9 cellular contexts compared by ENCODE assay signal in genomic region chr7:5822742-5823503, GRCh38. TPM values are rescaled to one million over a fixed set of nuclear protein-coding genes. Genes with fewer than 3 reads are reported as not detected.
A peak's percentile ranks its signal among the peaks of the same experiment; 100 is the strongest.
DNase-seq lines count a peak whose midpoint lies in the region; ATAC-seq and TF ChIP-seq lines count a peak whose summit lies in the region.
"Had no signal": no experiment of that assay in that cellular context is flagged by ENCODE, and none has a peak within 500 bp of the region (broad histone marks: within the 10 kb centered on the region; RNA-seq: fewer than 3 reads in every experiment).

No MANE protein-coding gene starts in this region.

- H3K36me3 Mint-ChIP-seq in activated B cell treated with CpG ODN at 0.5 μM for 24 hours (ENCODE audit: low read depth): no peaks in the 10 kb centered on the region

- ATAC-seq in HG03175 (IDR thresholded peaks at IDR 0.05; ENCODE audit: unreplicated experiment): peak; percentile 100
- peak; percentile 99 for ATAC-seq in activated B cell treated with CpG ODN at 0.5 μM for 24 hours (ENCODE audit: low read depth)

- CTCF ChIA-PET in activated B cell treated with CpG ODN at 0.5 μM for 24 hours (lab: Charles Lee): interaction anchor here (1.4 kb wide), 1 partner anchor 42 kb away, joined by 4 read pairs; the partner anchor contains the start of gene RNF216

- POLR2A ChIA-PET in activated B cell treated with CpG ODN at 0.5 μM for 24 hours (lab: Charles Lee): interaction anchor here (0.5 to 1.2 kb wide), 10 partner anchors 9 to 1047 kb away, joined by 3 to 10 read pairs (median 4); partner anchors contain the start of genes AP5Z1 and RNF216

- H3K27me3 Mint-ChIP-seq in activated B cell treated with CpG ODN at 0.5 μM for 24 hours: no peaks in the 10 kb centered on the region

- TF ChIP-seq POLR2A in GM18951 (IDR thresholded peaks at IDR 0.05; ENCODE audit: extremely low read depth, insufficient read depth, insufficient read length): peak; percentile 59

- peaks cover 27% of the 10 kb centered on the region for H3K4me1 Mint-ChIP-seq in activated B cell treated with CpG ODN at 0.5 μM for 24 hours

- TF ChIP-seq CTCF in AG09319 (IDR thresholded peaks at IDR 0.05; ENCODE audit: low read depth, low read length): no peak
- TF ChIP-seq CTCF in activated B cell treated with CpG ODN at 0.5 μM for 24 hours (IDR thresholded peaks at IDR 0.05): no peak

- DNase-seq in AG09319 (ENCODE audit: extremely low read depth, low read depth) (peak; percentile 60), NCI-H2227 treated with DMSO at 0.1 percent for 48 hours (lab: John Stamatoyannopoulos, UW) (peak; percentile 88), activated B cell treated with CpG ODN at 0.5 μM for 24 hours (peak; percentile 84), iris pigment epithelial cell (ENCODE audit: low read depth) (peak; percentile 92)
- DNase-seq in central memory CD4-positive, alpha-beta T cell: peak; percentile 99
- DNase-seq in stimulated activated CD4-positive, alpha-beta T cell treated with anti-CD3 and anti-CD28 coated beads, Interleukin-12 subunit alpha, Interleukin-12 subunit beta, amount 100 ng/mL, for 24 hours (ENCODE audit: low read depth in 2 of 2): peak; percentile 90 to 96

- H3K9me3 Mint-ChIP-seq in activated B cell treated with CpG ODN at 0.5 μM for 24 hours: no peaks in the 10 kb centered on the region

- H3K27ac Mint-ChIP-seq in activated B cell treated with CpG ODN at 0.5 μM for 24 hours: peak overlapping the region; percentile 89

- intact Hi-C loops in activated B cell treated with CpG ODN at 0.5 μM for 24 hours (cut with micrococcal nuclease): loop anchor here (1.0 to 10.0 kb wide), 3 partner anchors 42 to 882 kb away; partner anchors contain the start of genes CYTH3, RNF216 and ZNF12

- in situ Hi-C loops in GM18951 (cut with MboI; ENCODE audit: low sequenced_read_pairs, unreplicated experiment): no loop called here

- peak overlapping the region; percentile 89 for H3K4me3 Mint-ChIP-seq in activated B cell treated with CpG ODN at 0.5 μM for 24 hours

RNA-seq across cellular contexts. Expression of gene RNF216, which starts 41.5 kb away (rescaled TPM):
- 49.4 and 58.4 TPM in 2 replicates for total RNA-seq in activated B cell treated with CpG ODN at 0.5 μM for 24 hours

RNA-seq across cellular contexts. Expression of gene OCM, which starts 57.7 kb away (rescaled TPM):
- total RNA-seq in activated B cell treated with CpG ODN at 0.5 μM for 24 hours: not detected in 2 replicates
- total RNA-seq: activated CD8-positive, alpha-beta memory T cell treated with anti-CD3 and anti-CD28 coated beads for 36 hours had no signal

Comparison
In these comparisons a context has a peak if more than half of its experiments do, and no peak if none do; other contexts are left out.
1. Peak in every context shown above with its lines: DNase-seq and ATAC-seq.